In the genomic region with DNA sequence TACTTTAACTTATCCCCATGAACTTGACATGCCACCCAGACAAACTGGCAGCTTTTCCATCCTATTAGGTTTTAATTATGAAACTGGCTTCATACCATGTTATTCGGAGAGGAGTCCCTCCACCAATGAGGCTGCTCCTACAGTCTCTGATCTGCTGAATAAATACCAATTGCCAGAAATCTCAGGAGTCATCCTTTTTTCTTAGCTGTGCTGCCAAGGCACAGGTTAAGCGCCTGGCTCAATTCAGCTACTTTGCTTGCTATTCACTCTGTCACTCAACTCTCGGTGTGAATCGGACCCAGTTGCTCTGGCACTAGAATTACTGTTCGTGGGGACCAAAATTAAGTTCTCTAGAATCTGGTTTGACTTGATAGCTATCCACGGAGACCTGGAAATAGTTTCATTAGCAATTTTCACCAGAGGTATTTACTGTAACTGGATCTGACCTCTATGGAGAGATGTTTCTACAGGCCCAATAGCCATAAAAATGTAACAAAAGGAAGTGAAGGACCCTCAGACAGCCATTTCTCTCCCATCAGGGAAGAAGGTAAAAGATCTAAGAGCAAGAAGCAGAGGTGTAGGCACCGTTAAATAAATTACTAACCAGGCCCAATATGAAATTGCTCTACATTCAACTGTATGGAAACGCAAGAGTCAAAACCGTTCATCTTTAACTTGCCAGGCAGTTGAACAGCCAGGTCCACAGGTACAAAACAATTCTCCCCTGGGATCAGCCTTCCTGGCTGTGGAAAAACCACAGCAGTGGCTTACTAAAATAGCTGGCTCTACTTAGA, we compare ENCODE assay signal across 8 cellular contexts. TPM values are rescaled to one million over a fixed set of nuclear protein-coding genes. Genes with fewer than 3 reads are reported as not detected.
DNase-seq lines count a peak whose midpoint lies in the region; ATAC-seq and TF ChIP-seq lines count a peak whose summit lies in the region.

No MANE protein-coding gene starts in this region.

- DNase-seq in NCI-H2227 treated with DMSO at 0.1 percent for 48 hours (lab: John Stamatoyannopoulos, UW) (peak; percentile 2), NCI-H2227 (lab: John Stamatoyannopoulos, UW; ENCODE audit: unreplicated experiment) (no peak), WTC11 (ENCODE audit: low spot score) (no peak), foreskin keratinocyte (no peak)
- no peak for DNase-seq in effector CD8-positive, alpha-beta T cell (lab: John Stamatoyannopoulos, UW)
- no peak for DNase-seq in activated CD4-positive, CD25-positive, alpha-beta regulatory T cell treated with anti-CD3 and anti-CD28 coated beads, Interleukin-2, amount 50 U/mL, for 72 hours

- H3K27me3 ChIP-seq in iPS-18a (ENCODE audit: control insufficient read depth, insufficient read depth, low read length) (no peaks in the 10 kb centered on the region), subcutaneous abdominal adipose tissue (ENCODE audit: control insufficient read depth in 5 of 5, insufficient read depth in 4 of 5, low read length in 5 of 5) (no peaks in the 10 kb centered on the region), foreskin keratinocyte (no peaks in the 10 kb centered on the region)

- peak overlapping the region; percentile 100 for H3K9ac ChIP-seq in iPS-18a (ENCODE audit: low read length)
- no peak overlapping the region for H3K9ac ChIP-seq in subcutaneous abdominal adipose tissue (ENCODE audit: low read length in 5 of 5)

- ATAC-seq in WTC11: no peak
- ATAC-seq in foreskin keratinocyte: no peak

- H3K4me1 Mint-ChIP-seq in WTC11: peaks cover 53% of the 10 kb centered on the region

- CTCF ChIA-PET in WTC11 (lab: Charles Lee): interaction anchor here (2.1 to 2.5 kb wide), 2 partner anchors 29 to 136 kb away, joined by 7 to 11 read pairs; no protein-coding TSS in a partner anchor

- TF ChIP-seq CTCF in WTC11 (IDR thresholded peaks at IDR 0.05): no peak
- TF ChIP-seq CTCF in foreskin keratinocyte (conservative IDR thresholded peaks at IDR 0.05): no peak

- peaks cover 29% of the 10 kb centered on the region for H3K4me1 ChIP-seq in iPS-18a (ENCODE audit: control insufficient read depth, low read depth, low read length)
- peaks cover 9 to 54% (median 47%) of the 10 kb centered on the region in 5 donors for H3K4me1 ChIP-seq in subcutaneous abdominal adipose tissue (ENCODE audit: control insufficient read depth in 5 of 5, insufficient read depth in 5 of 5, low read length in 5 of 5)
- peaks cover 22% of the 10 kb centered on the region for H3K4me1 ChIP-seq in foreskin keratinocyte

- no peaks in the 10 kb centered on the region for H3K9me3 Mint-ChIP-seq in WTC11

- H3K27ac ChIP-seq in iPS-18a (ENCODE audit: low read length): no peak overlapping the region
- H3K27ac ChIP-seq in subcutaneous abdominal adipose tissue (ENCODE audit: low read depth, low read length): peak overlapping the region; percentile 39
- H3K27ac ChIP-seq in foreskin keratinocyte: no peak overlapping the region

- peaks cover 23% of the 10 kb centered on the region for H3K36me3 ChIP-seq in iPS-18a (ENCODE audit: control insufficient read depth, low read depth, low read length)
- H3K36me3 ChIP-seq in subcutaneous abdominal adipose tissue (ENCODE audit: control insufficient read depth in 5 of 5, insufficient read depth in 5 of 5, low read length in 5 of 5): peaks cover 0 to 8% (median 0%) of the 10 kb centered on the region in 5 donors

- POLR2A ChIA-PET in WTC11 (lab: Charles Lee): interaction anchor here (1.5 kb wide), 1 partner anchor 23 kb away, joined by 3 read pairs; a partner anchor contains a TSS

- H3K4me3 Mint-ChIP-seq in WTC11: peak overlapping the region; percentile 91

- peaks cover 26% of the 10 kb centered on the region for H3K36me3 Mint-ChIP-seq in WTC11

- no peaks in the 10 kb centered on the region for H3K9me3 ChIP-seq in iPS-18a (ENCODE audit: control insufficient read depth, low read depth, low read length)
- no peaks in the 10 kb centered on the region for H3K9me3 ChIP-seq in subcutaneous abdominal adipose tissue (ENCODE audit: control insufficient read depth in 5 of 5, low read length in 5 of 5)

- H3K27ac Mint-ChIP-seq in WTC11: peak overlapping the region; percentile 99

- H3K4me3 ChIP-seq in iPS-18a (ENCODE audit: low read length) (peak overlapping the region; percentile 94), subcutaneous abdominal adipose tissue (ENCODE audit: low read depth in 1 of 5, low read length in 5 of 5) (no peak overlapping the region)

- H3K27me3 Mint-ChIP-seq in WTC11 (ENCODE audit: low read depth): no peaks in the 10 kb centered on the region

TF ChIP-seq in WTC11, 78 proteins besides CTCF, POLR2A, EP300 and RAD21 (continues in another document):
- TF ChIP-seq, protein P1, sequence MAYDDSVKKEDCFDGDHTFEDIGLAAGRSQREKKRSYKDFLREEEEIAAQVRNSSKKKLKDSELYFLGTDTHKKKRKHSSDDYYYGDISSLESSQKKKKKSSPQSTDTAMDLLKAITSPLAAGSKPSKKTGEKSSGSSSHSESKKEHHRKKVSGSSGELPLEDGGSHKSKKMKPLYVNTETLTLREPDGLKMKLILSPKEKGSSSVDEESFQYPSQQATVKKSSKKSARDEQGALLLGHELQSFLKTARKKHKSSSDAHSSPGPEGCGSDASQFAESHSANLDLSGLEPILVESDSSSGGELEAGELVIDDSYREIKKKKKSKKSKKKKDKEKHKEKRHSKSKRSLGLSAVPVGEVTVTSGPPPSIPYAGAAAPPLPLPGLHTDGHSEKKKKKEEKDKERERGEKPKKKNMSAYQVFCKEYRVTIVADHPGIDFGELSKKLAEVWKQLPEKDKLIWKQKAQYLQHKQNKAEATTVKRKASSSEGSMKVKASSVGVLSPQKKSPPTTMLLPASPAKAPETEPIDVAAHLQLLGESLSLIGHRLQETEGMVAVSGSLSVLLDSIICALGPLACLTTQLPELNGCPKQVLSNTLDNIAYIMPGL (CRISPR knock-in tag; IDR thresholded peaks at IDR 0.05): no peak
- TF ChIP-seq NR2C2 (CRISPR knock-in tag; IDR thresholded peaks at IDR 0.05) (no peak), NR1H2 (CRISPR knock-in tag; IDR thresholded peaks at IDR 0.05) (no peak), TP53 (CRISPR knock-in tag; IDR thresholded peaks at IDR 0.05) (no peak), MYBL2 (CRISPR knock-in tag; IDR thresholded peaks at IDR 0.05) (no peak), ZNF232 (CRISPR knock-in tag; IDR thresholded peaks at IDR 0.05) (no peak)
- TF ChIP-seq, protein P2, sequence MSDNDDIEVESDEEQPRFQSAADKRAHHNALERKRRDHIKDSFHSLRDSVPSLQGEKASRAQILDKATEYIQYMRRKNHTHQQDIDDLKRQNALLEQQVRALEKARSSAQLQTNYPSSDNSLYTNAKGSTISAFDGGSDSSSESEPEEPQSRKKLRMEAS (CRISPR knock-in tag; IDR thresholded peaks at IDR 0.05): no peak
- TF ChIP-seq, protein P3, sequence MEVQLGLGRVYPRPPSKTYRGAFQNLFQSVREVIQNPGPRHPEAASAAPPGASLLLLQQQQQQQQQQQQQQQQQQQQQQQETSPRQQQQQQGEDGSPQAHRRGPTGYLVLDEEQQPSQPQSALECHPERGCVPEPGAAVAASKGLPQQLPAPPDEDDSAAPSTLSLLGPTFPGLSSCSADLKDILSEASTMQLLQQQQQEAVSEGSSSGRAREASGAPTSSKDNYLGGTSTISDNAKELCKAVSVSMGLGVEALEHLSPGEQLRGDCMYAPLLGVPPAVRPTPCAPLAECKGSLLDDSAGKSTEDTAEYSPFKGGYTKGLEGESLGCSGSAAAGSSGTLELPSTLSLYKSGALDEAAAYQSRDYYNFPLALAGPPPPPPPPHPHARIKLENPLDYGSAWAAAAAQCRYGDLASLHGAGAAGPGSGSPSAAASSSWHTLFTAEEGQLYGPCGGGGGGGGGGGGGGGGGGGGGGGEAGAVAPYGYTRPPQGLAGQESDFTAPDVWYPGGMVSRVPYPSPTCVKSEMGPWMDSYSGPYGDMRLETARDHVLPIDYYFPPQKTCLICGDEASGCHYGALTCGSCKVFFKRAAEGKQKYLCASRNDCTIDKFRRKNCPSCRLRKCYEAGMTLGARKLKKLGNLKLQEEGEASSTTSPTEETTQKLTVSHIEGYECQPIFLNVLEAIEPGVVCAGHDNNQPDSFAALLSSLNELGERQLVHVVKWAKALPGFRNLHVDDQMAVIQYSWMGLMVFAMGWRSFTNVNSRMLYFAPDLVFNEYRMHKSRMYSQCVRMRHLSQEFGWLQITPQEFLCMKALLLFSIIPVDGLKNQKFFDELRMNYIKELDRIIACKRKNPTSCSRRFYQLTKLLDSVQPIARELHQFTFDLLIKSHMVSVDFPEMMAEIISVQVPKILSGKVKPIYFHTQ (CRISPR knock-in tag; IDR thresholded peaks at IDR 0.05): no peak
- TF ChIP-seq, protein P4, sequence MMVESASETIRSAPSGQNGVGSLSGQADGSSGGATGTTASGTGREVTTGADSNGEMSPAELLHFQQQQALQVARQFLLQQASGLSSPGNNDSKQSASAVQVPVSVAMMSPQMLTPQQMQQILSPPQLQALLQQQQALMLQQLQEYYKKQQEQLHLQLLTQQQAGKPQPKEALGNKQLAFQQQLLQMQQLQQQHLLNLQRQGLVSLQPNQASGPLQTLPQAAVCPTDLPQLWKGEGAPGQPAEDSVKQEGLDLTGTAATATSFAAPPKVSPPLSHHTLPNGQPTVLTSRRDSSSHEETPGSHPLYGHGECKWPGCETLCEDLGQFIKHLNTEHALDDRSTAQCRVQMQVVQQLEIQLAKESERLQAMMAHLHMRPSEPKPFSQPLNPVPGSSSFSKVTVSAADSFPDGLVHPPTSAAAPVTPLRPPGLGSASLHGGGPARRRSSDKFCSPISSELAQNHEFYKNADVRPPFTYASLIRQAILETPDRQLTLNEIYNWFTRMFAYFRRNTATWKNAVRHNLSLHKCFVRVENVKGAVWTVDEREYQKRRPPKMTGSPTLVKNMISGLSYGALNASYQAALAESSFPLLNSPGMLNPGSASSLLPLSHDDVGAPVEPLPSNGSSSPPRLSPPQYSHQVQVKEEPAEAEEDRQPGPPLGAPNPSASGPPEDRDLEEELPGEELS (CRISPR knock-in tag; IDR thresholded peaks at IDR 0.05): no peak
- TF ChIP-seq, protein P5, sequence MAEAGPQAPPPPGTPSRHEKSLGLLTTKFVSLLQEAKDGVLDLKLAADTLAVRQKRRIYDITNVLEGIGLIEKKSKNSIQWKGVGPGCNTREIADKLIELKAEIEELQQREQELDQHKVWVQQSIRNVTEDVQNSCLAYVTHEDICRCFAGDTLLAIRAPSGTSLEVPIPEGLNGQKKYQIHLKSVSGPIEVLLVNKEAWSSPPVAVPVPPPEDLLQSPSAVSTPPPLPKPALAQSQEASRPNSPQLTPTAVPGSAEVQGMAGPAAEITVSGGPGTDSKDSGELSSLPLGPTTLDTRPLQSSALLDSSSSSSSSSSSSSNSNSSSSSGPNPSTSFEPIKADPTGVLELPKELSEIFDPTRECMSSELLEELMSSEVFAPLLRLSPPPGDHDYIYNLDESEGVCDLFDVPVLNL (CRISPR knock-in tag; IDR thresholded peaks at IDR 0.05; ENCODE audit: borderline replicate concordance, low read depth): no peak

RNA-seq across cellular contexts. Expression of a gene that starts 5.4 kb away (rescaled TPM):
- total RNA-seq in WTC11 (2021): 67.2 to 75.5 TPM (median 73.2 TPM) in 3 replicates
- 27.1 and 27.3 TPM in 2 replicates for total RNA-seq in foreskin keratinocyte
- polyA plus RNA-seq in foreskin keratinocyte: 7.5 and 8.4 TPM in 2 replicates

RNA-seq across cellular contexts. Expression of a gene that starts 22.5 kb away (rescaled TPM):
- 215 to 224 TPM (median 221 TPM) in 3 replicates for total RNA-seq in WTC11 (2021)
- total RNA-seq in foreskin keratinocyte: 132 and 147 TPM in 2 replicates
- 132 and 147 TPM in 2 replicates for polyA plus RNA-seq in foreskin keratinocyte

RNA-seq across cellular contexts. Expression of a gene that starts 59.7 kb away (rescaled TPM):
- total RNA-seq in WTC11 (2021): 86.2 to 90.3 TPM (median 87.8 TPM) in 3 replicates
- total RNA-seq in foreskin keratinocyte: 39.6 and 41.3 TPM in 2 replicates
- 56.7 and 56.8 TPM in 2 replicates for polyA plus RNA-seq in foreskin keratinocyte
